In genomic region chr1:203860396-203860951, GRCh38 we compare ENCODE assay signal across 8 cellular contexts. TPM values are rescaled to one million over a fixed set of nuclear protein-coding genes. Genes with fewer than 3 reads are reported as not detected.
A peak's percentile ranks its signal among the peaks of the same experiment; 100 is the strongest.
DNase-seq lines count a peak whose midpoint lies in the region; ATAC-seq, FAIRE-seq and TF ChIP-seq lines count a peak whose summit lies in the region.

No MANE protein-coding gene starts in this region.

- FAIRE-seq in small intestine (lab: Jason Lieb, UNC): no peak

- 18 to 46% (median 30%) methylated on average over 13 of the region's 13 CpGs for WGBS in small intestine, 3 donors

- no peak for TF ChIP-seq CTCF in left ventricle myocardium inferior (IDR thresholded peaks at IDR 0.05; ENCODE audit: borderline replicate concordance)
- TF ChIP-seq CTCF in VCaP (conservative IDR thresholded peaks at IDR 0.05): no peak
- TF ChIP-seq CTCF in foreskin keratinocyte (conservative IDR thresholded peaks at IDR 0.05): no peak

- H3K27me3 ChIP-seq in left ventricle myocardium inferior (ENCODE audit: low read depth): no peaks in the 10 kb centered on the region
- H3K27me3 ChIP-seq in foreskin keratinocyte: no peaks in the 10 kb centered on the region
- no peaks in the 10 kb centered on the region for H3K27me3 ChIP-seq in small intestine (ENCODE audit: control insufficient read depth in 2 of 2, insufficient read depth in 2 of 2, low read length in 2 of 2)

- H3K4me3 ChIP-seq in left ventricle myocardium inferior (peak overlapping the region; percentile 91), small intestine (ENCODE audit: low read depth in 1 of 2, low read length in 2 of 2) (peak overlapping the region in 1 of 2 donors; percentile 5)

- intact Hi-C loops in left ventricle myocardium inferior (cut with micrococcal nuclease) (no loop called here), Right ventricle myocardium superior (cut with DNase I) (no loop called here)

- DNase-seq in left ventricle myocardium inferior (no peak), Right ventricle myocardium superior (no peak), foreskin keratinocyte (peak; percentile 92 to 95), small intestine (peak; percentile 95)

- ATAC-seq in Right ventricle myocardium superior (ENCODE audit: poor library complexity): no peak
- ATAC-seq in foreskin keratinocyte: peak; percentile 47
- ATAC-seq in HG03139 (IDR thresholded peaks at IDR 0.05; ENCODE audit: unreplicated experiment): no peak
- no peak for ATAC-seq in HG02938 (IDR thresholded peaks at IDR 0.05; ENCODE audit: unreplicated experiment)
- no peak for ATAC-seq in GM21515 (IDR thresholded peaks at IDR 0.05; ENCODE audit: unreplicated experiment)

- peaks cover 24% of the 10 kb centered on the region for H3K36me3 ChIP-seq in left ventricle myocardium inferior
- H3K36me3 ChIP-seq in small intestine (ENCODE audit: control insufficient read depth in 2 of 2, insufficient read depth in 2 of 2, low read length in 2 of 2): peaks cover 1 to 10% of the 10 kb centered on the region in 2 donors

- H3K9me3 ChIP-seq in left ventricle myocardium inferior (replicated peaks) (no peaks in the 10 kb centered on the region), small intestine (ENCODE audit: control insufficient read depth, low read depth) (no peaks in the 10 kb centered on the region)

- H3K27ac ChIP-seq in left ventricle myocardium inferior (replicated peaks): no peak overlapping the region
- peak overlapping the region; percentile 90 for H3K27ac ChIP-seq in VCaP
- peak overlapping the region; percentile 7 for H3K27ac ChIP-seq in foreskin keratinocyte
- H3K27ac ChIP-seq in small intestine (ENCODE audit: low read depth in 1 of 2, low read length in 1 of 2): peak overlapping the region; percentile 90 to 97

- peaks cover 32% of the 10 kb centered on the region for H3K4me1 ChIP-seq in left ventricle myocardium inferior
- peaks cover 23% of the 10 kb centered on the region for H3K4me1 ChIP-seq in foreskin keratinocyte
- H3K4me1 ChIP-seq in small intestine (ENCODE audit: control insufficient read depth in 2 of 2, insufficient read depth in 1 of 2, low read depth in 1 of 2, low read length in 1 of 2): peaks cover 0 to 4% of the 10 kb centered on the region in 2 donors

RNA-seq across cellular contexts. Expression of gene SNRPE, which starts 0.9 kb away (rescaled TPM):
- total RNA-seq in left ventricle myocardium inferior (46.7 TPM), Right ventricle myocardium superior (51.4 TPM), foreskin keratinocyte (162 and 184 TPM in 2 replicates)
- polyA plus RNA-seq in foreskin keratinocyte (312 and 338 TPM in 2 replicates), small intestine (100 to 1,000 TPM in 1 of 3 donors, 10 to 100 TPM in 2; 46.3 to 156 (median 81.1) TPM)

Comparison
In these comparisons a context has a peak if more than half of its experiments do, and no peak if none do; other contexts are left out.
1. DNase-seq: peak in foreskin keratinocyte (2 of 2) and small intestine (single experiment); none in left ventricle myocardium inferior (single experiment) and Right ventricle myocardium superior (single experiment).